In genomic region chr13:20043207-20043925, GRCh38 we compare ENCODE assay signal across 1 cellular context.
TF ChIP-seq lines count a peak whose summit lies in the region.

No MANE protein-coding gene starts in this region.

TF ChIP-seq in GM23338, 12 proteins besides CTCF, POLR2A, EP300 and RAD21 (continued from another document):
- TF ChIP-seq REST (IDR thresholded peaks at IDR 0.05; ENCODE audit: unreplicated experiment), result no peak
- TF ChIP-seq ZNF462 (CRISPR knock-in tag; IDR thresholded peaks at IDR 0.05), result no peak
- no peak for TF ChIP-seq ZNF114 (CRISPR knock-in tag; IDR thresholded peaks at IDR 0.05)
- TF ChIP-seq STAT1 (IDR thresholded peaks at IDR 0.05; ENCODE audit: unreplicated experiment), result no peak
- no peak for TF ChIP-seq EZH2phosphoT487 (IDR thresholded peaks at IDR 0.05; ENCODE audit: unreplicated experiment)
- no peak for TF ChIP-seq ETS1 (IDR thresholded peaks at IDR 0.05)
- TF ChIP-seq NANOG (IDR thresholded peaks at IDR 0.05; ENCODE audit: borderline replicate concordance), result no peak
- no peak for TF ChIP-seq ZNF331 (CRISPR knock-in tag; IDR thresholded peaks at IDR 0.05; ENCODE audit: low read depth)
- TF ChIP-seq JUNB (IDR thresholded peaks at IDR 0.05; ENCODE audit: unreplicated experiment), result no peak
TF ChIP-seq in GM23338: peak in this region for 0.
